In the genomic region with DNA sequence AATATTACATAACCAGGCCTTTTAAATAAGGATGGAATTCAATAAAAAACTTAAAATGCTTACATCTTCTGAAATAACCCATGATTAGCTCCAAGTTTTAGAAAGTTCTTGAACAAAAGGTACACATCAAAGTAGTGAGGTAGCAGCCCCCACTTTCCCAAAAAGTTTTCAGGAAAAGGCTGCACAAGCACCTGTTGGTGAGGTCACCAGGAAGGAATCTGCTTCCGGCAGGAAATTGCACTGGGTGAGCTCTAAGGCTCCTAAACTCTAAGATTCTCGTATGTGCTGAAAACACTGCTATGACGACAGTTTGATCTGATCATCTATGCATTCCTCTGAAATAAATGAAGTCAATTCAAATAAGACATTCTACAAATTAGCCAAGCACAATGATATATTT, we compare ENCODE assay signal across 11 cellular contexts. TPM values are rescaled to one million over a fixed set of nuclear protein-coding genes. Genes with fewer than 3 reads are reported as not detected.
DNase-seq lines count a peak whose midpoint lies in the region; ATAC-seq and TF ChIP-seq lines count a peak whose summit lies in the region.
"Had no signal": no experiment of that assay in that cellular context is flagged by ENCODE, and none has a peak within 500 bp of the region (broad histone marks: within the 10 kb centered on the region; RNA-seq: fewer than 3 reads in every experiment).

No MANE protein-coding gene starts in this region.

- H3K18ac ChIP-seq in H9 (ENCODE audit: insufficient read length, low read depth, low read length): no peak overlapping the region

- no peaks in the 10 kb centered on the region for H3K23me2 ChIP-seq in H9 (ENCODE audit: insufficient read length, low read depth, low read length, poor library complexity, severe bottlenecking)

- no peaks in the 10 kb centered on the region for H3K9me3 ChIP-seq in H9 (ENCODE audit: control insufficient read depth, low read depth, low read length)
- no peaks in the 10 kb centered on the region for H3K9me3 ChIP-seq in SJSA1 (replicated peaks)
- no peaks in the 10 kb centered on the region for H3K9me3 ChIP-seq in osteoblast (ENCODE audit: low read depth, low read length)

- peaks cover 8 to 10% of the 10 kb centered on the region in 2 experiments for H3K4me1 Mint-ChIP-seq in H9
- H3K4me1 Mint-ChIP-seq: stimulated activated naive CD8-positive, alpha-beta T cell treated with anti-CD3 and anti-CD28 coated beads, Interleukin-15, amount 100 ng/mL, for 72 hours had no signal

- no peak overlapping the region for H2BK15ac ChIP-seq in H9 (ENCODE audit: low read depth, low read length)

- no peak overlapping the region for H2AK5ac ChIP-seq in H9 (ENCODE audit: insufficient read length, low read length)

- no peaks in the 10 kb centered on the region; the same call in 1 of the 2 replicates for H3K27me3 ChIP-seq in H9 (ENCODE audit: insufficient read depth, low read length)
- no peaks in the 10 kb centered on the region for H3K27me3 ChIP-seq in SJSA1 (replicated peaks)
- H3K27me3 ChIP-seq in osteoblast (ENCODE audit: insufficient read depth, low read length): peaks cover 8% of the 10 kb centered on the region

- H4K8ac ChIP-seq in H9 (replicated peaks; ENCODE audit: insufficient read length, low read depth, low read length): no peak overlapping the region

- no peak overlapping the region for H3K23ac ChIP-seq in H9 (ENCODE audit: insufficient read length, low read depth, low read length)

- H3K4me3 Mint-ChIP-seq in H9: no peak overlapping the region
- H3K4me3 Mint-ChIP-seq: stimulated activated naive CD8-positive, alpha-beta T cell treated with anti-CD3 and anti-CD28 coated beads, Interleukin-15, amount 100 ng/mL, for 72 hours; T-helper 2 cell treated with Interferon-gamma antibody and Interleukin-4, amounts not matched to agents 5 μg/mL and 100 μg/mL, for 36 hours had no signal

- no peaks in the 10 kb centered on the region for H3K36me3 ChIP-seq in SJSA1
- H3K36me3 ChIP-seq in osteoblast (ENCODE audit: insufficient read depth, low read length): no peaks in the 10 kb centered on the region

- H3K79me2 ChIP-seq in H9 (ENCODE audit: insufficient read depth, low read length): no peaks in the 10 kb centered on the region
- no peaks in the 10 kb centered on the region for H3K79me2 ChIP-seq in osteoblast (ENCODE audit: insufficient read depth, low read length)

- H4K91ac ChIP-seq in H9 (ENCODE audit: insufficient read length, low read depth, low read length): no peak overlapping the region

- no peak overlapping the region for H3K14ac ChIP-seq in H9 (ENCODE audit: insufficient read depth, low read length)

- H2BK20ac ChIP-seq in H9 (ENCODE audit: low read depth, low read length, poor library complexity, severe bottlenecking): no peak overlapping the region

- peak overlapping the region in 2 of 3 experiments; percentile 91 to 92; a peak in 3 of 7 replicates for H3K27ac Mint-ChIP-seq in H9
- H3K27ac Mint-ChIP-seq: stimulated activated naive CD8-positive, alpha-beta T cell treated with anti-CD3 and anti-CD28 coated beads, Interleukin-15, amount 100 ng/mL, for 72 hours; T-helper 2 cell treated with Interferon-gamma antibody and Interleukin-4, amounts not matched to agents 5 μg/mL and 100 μg/mL, for 36 hours had no signal

- no peak overlapping the region for H3T11ph ChIP-seq in H9 (ENCODE audit: low read length)

- H2BK5ac ChIP-seq in H9 (ENCODE audit: insufficient read length, low read length): no peak overlapping the region

- H3K9me3 Mint-ChIP-seq in H9: no peaks in the 10 kb centered on the region
- H3K9me3 Mint-ChIP-seq: stimulated activated naive CD8-positive, alpha-beta T cell treated with anti-CD3 and anti-CD28 coated beads, Interleukin-15, amount 100 ng/mL, for 72 hours; T-helper 2 cell treated with Interferon-gamma antibody and Interleukin-4, amounts not matched to agents 5 μg/mL and 100 μg/mL, for 36 hours had no signal

- H3K4me1 ChIP-seq in H9 (ENCODE audit: insufficient read depth, low read length) (no peaks in the 10 kb centered on the region; the same call in 1 of the 2 replicates), SJSA1 (replicated peaks) (peaks cover 4% of the 10 kb centered on the region), osteoblast (ENCODE audit: insufficient read depth, low read length) (peaks cover 10% of the 10 kb centered on the region)

- no peak for ATAC-seq in GM19397 (IDR thresholded peaks at IDR 0.05; ENCODE audit: unreplicated experiment)
- ATAC-seq: stimulated activated naive CD8-positive, alpha-beta T cell treated with anti-CD3 and anti-CD28 coated beads, Interleukin-15, amount 100 ng/mL, for 72 hours had no signal

- no CpG with 5 or more reads among the region's 3 CpGs for WGBS in H9 (ENCODE audit: extremely low coverage, insufficient read length, low lambda C conversion rate)

- H4K20me1 ChIP-seq in H9 (ENCODE audit: control insufficient read depth, insufficient read depth, insufficient read length) (no peaks in the 10 kb centered on the region), osteoblast (ENCODE audit: insufficient read depth, low read length) (no peaks in the 10 kb centered on the region)

- H2BK120ac ChIP-seq in H9 (ENCODE audit: low read depth, low read length, poor library complexity, severe bottlenecking): no peak overlapping the region

- no peak overlapping the region for H4K5ac ChIP-seq in H9 (ENCODE audit: insufficient read length, low read depth, low read length)

- H3K56ac ChIP-seq in H9 (ENCODE audit: insufficient read length, low read depth, low read length): no peak overlapping the region

- H2AFZ ChIP-seq in H9 (ENCODE audit: low read length): no peak overlapping the region
- H2AFZ ChIP-seq in osteoblast (ENCODE audit: low read length): no peak overlapping the region

- H3K4me3 ChIP-seq in SJSA1 (no peak overlapping the region), foreskin fibroblast (ENCODE audit: low read depth in 1 of 2, low read length in 2 of 2) (no peak overlapping the region), osteoblast (ENCODE audit: insufficient read depth, low read length) (no peak overlapping the region)

- no peaks in the 10 kb centered on the region for H3K27me3 Mint-ChIP-seq in H9 (ENCODE audit: low read depth)
- H3K27me3 Mint-ChIP-seq: stimulated activated naive CD8-positive, alpha-beta T cell treated with anti-CD3 and anti-CD28 coated beads, Interleukin-15, amount 100 ng/mL, for 72 hours had no signal

- H3K9ac ChIP-seq in H9 (ENCODE audit: extremely low read depth, insufficient read length, low read length): no peak overlapping the region

- no peak for TF ChIP-seq CTCF in H9 (conservative IDR thresholded peaks at IDR 0.05)
- TF ChIP-seq CTCF in foreskin fibroblast (IDR thresholded peaks at IDR 0.05; ENCODE audit: low read depth, low read length): no peak
- TF ChIP-seq CTCF in osteoblast (IDR thresholded peaks at IDR 0.05; ENCODE audit: extremely low read depth, low read depth, low read length): no peak
- no peak for TF ChIP-seq CTCF in GM13977 (IDR thresholded peaks at IDR 0.05; ENCODE audit: extremely low read depth, insufficient read depth, missing control alignments)

- H3K4me2 ChIP-seq in H9 (ENCODE audit: insufficient read depth, insufficient read length, low read length) (no peak overlapping the region), osteoblast (ENCODE audit: insufficient read depth, low read length) (peak overlapping the region; percentile 14)

- no peak overlapping the region for H3K27ac ChIP-seq in H9 (ENCODE audit: insufficient read length, low read depth, low read length)
- H3K27ac ChIP-seq in SJSA1: 0 out of 2 replicates have a peak overlapping the region, but pooled peaks have one; percentile 43
- no peak overlapping the region for H3K27ac ChIP-seq in osteoblast (ENCODE audit: low read depth, low read length)

- in situ Hi-C loops in GM13977 (cut with MboI; ENCODE audit: low pct_unique_long_range_greater_than_20kb, low sequenced_read_pairs, unreplicated experiment): no loop called here

- DNase-seq in H9: peak; percentile 72
- peak in 1 of 2 experiments; percentile 12 for DNase-seq in SJSA1 (ENCODE audit: low read depth in 1 of 2, low spot score in 2 of 2)
- peak; percentile 5 to 14 for DNase-seq in foreskin fibroblast
- DNase-seq in osteoblast (ENCODE audit: insufficient read length, low spot score, missing footprints): peak; percentile 49
- no peak for DNase-seq in T-helper 2 cell
- DNase-seq in NCI-H1092 (lab: John Stamatoyannopoulos, UW): no peak
- DNase-seq in GM13977 (ENCODE audit: low spot score): no peak
- DNase-seq: COR-L47; stimulated activated naive CD8-positive, alpha-beta T cell treated with anti-CD3 and anti-CD28 coated beads, Interleukin-15, amount 100 ng/mL, for 72 hours had no signal

- H3K79me1 ChIP-seq in H9 (ENCODE audit: insufficient read depth, low read depth, low read length, poor library complexity, severe bottlenecking): no peaks in the 10 kb centered on the region

- no peak overlapping the region for H2BK12ac ChIP-seq in H9 (ENCODE audit: insufficient read length, low read depth, low read length)

- H3K4ac ChIP-seq in H9 (ENCODE audit: low read depth, low read length): no peak overlapping the region

- H3K36me3 Mint-ChIP-seq in H9 (ENCODE audit: insufficient read depth in 1 of 3, low read depth in 3 of 3): no peaks in the 10 kb centered on the region; a peak in 1 of 7 replicates

RNA-seq across cellular contexts. Expression of gene TTC7B, which starts 34.3 kb away (rescaled TPM):
- total RNA-seq in H9 (2021) (30.3 and 33.7 TPM in 2 replicates), osteoblast (14.5 and 24.2 TPM in 2 replicates)
- total RNA-seq in SJSA1 (2014; rRNA removed; shearing (Covaris generic)): 24.2 and 38.3 TPM in 2 replicates

Comparison
In these comparisons a context has a peak if more than half of its experiments do, and no peak if none do; other contexts are left out.
1. DNase-seq: peak in H9 (single experiment), foreskin fibroblast (2 of 2) and osteoblast (single experiment); none in T-helper 2 cell (0 of 5), NCI-H1092 (single experiment) and GM13977 (single experiment).